1 cellular context compared by ENCODE assay signal in genomic region chr17:49390548-49391324, GRCh38.
TF ChIP-seq lines count a peak whose summit lies in the region.

No MANE protein-coding gene starts in this region.

TF ChIP-seq in HepG2, 621 proteins besides CTCF, POLR2A, EP300 and RAD21 (continues in another document):
- peak; percentile 76; the same call in 1 of the 2 replicates for TF ChIP-seq ZNF333 (CRISPR knock-in tag; IDR thresholded peaks at IDR 0.05; ENCODE audit: borderline replicate concordance)
- no peak for TF ChIP-seq ZNF75D (CRISPR knock-in tag; IDR thresholded peaks at IDR 0.05; ENCODE audit: borderline replicate concordance)
- TF ChIP-seq AGO2 (optimal IDR thresholded peaks at IDR 0.05; ENCODE audit: low read depth, low read length): no peak
- no peak for TF ChIP-seq ZNF777 (CRISPR knock-in tag; IDR thresholded peaks at IDR 0.05)
- TF ChIP-seq ARNT2 (CRISPR knock-in tag; IDR thresholded peaks at IDR 0.05; ENCODE audit: low read depth): no peak
- TF ChIP-seq RARG (CRISPR knock-in tag; IDR thresholded peaks at IDR 0.05; ENCODE audit: low read depth): no peak
- TF ChIP-seq ARID5B (CRISPR knock-in tag; IDR thresholded peaks at IDR 0.05): no peak
- TF ChIP-seq NFYB (CRISPR knock-in tag; IDR thresholded peaks at IDR 0.05): peak; percentile 47; the same call in 1 of the 2 replicates
- TF ChIP-seq TBX2 (CRISPR knock-in tag; IDR thresholded peaks at IDR 0.05; ENCODE audit: borderline replicate concordance): peak; percentile 24; the same call in 1 of the 2 replicates
- TF ChIP-seq FOXM1 (CRISPR knock-in tag; IDR thresholded peaks at IDR 0.05): peak; percentile 77; the same call in 1 of the 2 replicates
- no peak for TF ChIP-seq BRCA1 (CRISPR knock-in tag; IDR thresholded peaks at IDR 0.05)
- TF ChIP-seq DDIT3 (CRISPR knock-in tag; IDR thresholded peaks at IDR 0.05): no peak
- no peak for TF ChIP-seq CBX2 (IDR thresholded peaks at IDR 0.05; ENCODE audit: low read depth, low read length)
- no peak for TF ChIP-seq CBX2 (CRISPR knock-in tag; IDR thresholded peaks at IDR 0.05; ENCODE audit: low read depth)
- no peak for TF ChIP-seq ZNF10 (CRISPR knock-in tag; IDR thresholded peaks at IDR 0.05; ENCODE audit: borderline replicate concordance, low read depth)
- no peak for TF ChIP-seq ZNF713 (CRISPR knock-in tag; IDR thresholded peaks at IDR 0.05)
- TF ChIP-seq TCF12 (IDR thresholded peaks at IDR 0.05): no peak
- TF ChIP-seq TCF12 (CRISPR knock-in tag; IDR thresholded peaks at IDR 0.05): 0 out of 2 replicates have a peak, but pooled peaks have one; percentile 33
- TF ChIP-seq, protein P1, sequence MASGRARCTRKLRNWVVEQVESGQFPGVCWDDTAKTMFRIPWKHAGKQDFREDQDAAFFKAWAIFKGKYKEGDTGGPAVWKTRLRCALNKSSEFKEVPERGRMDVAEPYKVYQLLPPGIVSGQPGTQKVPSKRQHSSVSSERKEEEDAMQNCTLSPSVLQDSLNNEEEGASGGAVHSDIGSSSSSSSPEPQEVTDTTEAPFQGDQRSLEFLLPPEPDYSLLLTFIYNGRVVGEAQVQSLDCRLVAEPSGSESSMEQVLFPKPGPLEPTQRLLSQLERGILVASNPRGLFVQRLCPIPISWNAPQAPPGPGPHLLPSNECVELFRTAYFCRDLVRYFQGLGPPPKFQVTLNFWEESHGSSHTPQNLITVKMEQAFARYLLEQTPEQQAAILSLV (CRISPR knock-in tag; IDR thresholded peaks at IDR 0.05; ENCODE audit: borderline replicate concordance): no peak
- no peak for TF ChIP-seq GTF2F1 (IDR thresholded peaks at IDR 0.05; ENCODE audit: low read length)
- TF ChIP-seq NCOA2 (CRISPR knock-in tag; IDR thresholded peaks at IDR 0.05): 0 out of 2 replicates have a peak, but pooled peaks have one; percentile 23
- peak; percentile 75 for TF ChIP-seq YY1 (IDR thresholded peaks at IDR 0.05; ENCODE audit: insufficient read depth, insufficient replicate concordance, low read depth, low read length)
- TF ChIP-seq SCMH1 (CRISPR knock-in tag; IDR thresholded peaks at IDR 0.05; ENCODE audit: borderline replicate concordance): no peak
- no peak for TF ChIP-seq XBP1 (CRISPR knock-in tag; IDR thresholded peaks at IDR 0.05)
- TF ChIP-seq KDM4B (CRISPR knock-in tag; IDR thresholded peaks at IDR 0.05): no peak
- no peak for TF ChIP-seq ISL2 (CRISPR knock-in tag; IDR thresholded peaks at IDR 0.05)
- TF ChIP-seq TEAD2 (CRISPR knock-in tag; IDR thresholded peaks at IDR 0.05): no peak
- TF ChIP-seq, protein P2, sequence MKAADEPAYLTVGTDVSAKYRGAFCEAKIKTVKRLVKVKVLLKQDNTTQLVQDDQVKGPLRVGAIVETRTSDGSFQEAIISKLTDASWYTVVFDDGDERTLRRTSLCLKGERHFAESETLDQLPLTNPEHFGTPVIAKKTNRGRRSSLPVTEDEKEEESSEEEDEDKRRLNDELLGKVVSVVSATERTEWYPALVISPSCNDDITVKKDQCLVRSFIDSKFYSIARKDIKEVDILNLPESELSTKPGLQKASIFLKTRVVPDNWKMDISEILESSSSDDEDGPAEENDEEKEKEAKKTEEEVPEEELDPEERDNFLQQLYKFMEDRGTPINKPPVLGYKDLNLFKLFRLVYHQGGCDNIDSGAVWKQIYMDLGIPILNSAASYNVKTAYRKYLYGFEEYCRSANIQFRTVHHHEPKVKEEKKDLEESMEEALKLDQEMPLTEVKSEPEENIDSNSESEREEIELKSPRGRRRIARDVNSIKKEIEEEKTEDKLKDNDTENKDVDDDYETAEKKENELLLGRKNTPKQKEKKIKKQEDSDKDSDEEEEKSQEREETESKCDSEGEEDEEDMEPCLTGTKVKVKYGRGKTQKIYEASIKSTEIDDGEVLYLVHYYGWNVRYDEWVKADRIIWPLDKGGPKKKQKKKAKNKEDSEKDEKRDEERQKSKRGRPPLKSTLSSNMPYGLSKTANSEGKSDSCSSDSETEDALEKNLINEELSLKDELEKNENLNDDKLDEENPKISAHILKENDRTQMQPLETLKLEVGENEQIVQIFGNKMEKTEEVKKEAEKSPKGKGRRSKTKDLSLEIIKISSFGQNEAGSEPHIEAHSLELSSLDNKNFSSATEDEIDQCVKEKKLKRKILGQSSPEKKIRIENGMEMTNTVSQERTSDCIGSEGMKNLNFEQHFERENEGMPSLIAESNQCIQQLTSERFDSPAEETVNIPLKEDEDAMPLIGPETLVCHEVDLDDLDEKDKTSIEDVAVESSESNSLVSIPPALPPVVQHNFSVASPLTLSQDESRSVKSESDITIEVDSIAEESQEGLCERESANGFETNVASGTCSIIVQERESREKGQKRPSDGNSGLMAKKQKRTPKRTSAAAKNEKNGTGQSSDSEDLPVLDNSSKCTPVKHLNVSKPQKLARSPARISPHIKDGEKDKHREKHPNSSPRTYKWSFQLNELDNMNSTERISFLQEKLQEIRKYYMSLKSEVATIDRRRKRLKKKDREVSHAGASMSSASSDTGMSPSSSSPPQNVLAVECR (CRISPR knock-in tag; IDR thresholded peaks at IDR 0.05; ENCODE audit: borderline replicate concordance): peak; percentile 22; the same call in 1 of the 2 replicates
- TF ChIP-seq, protein P3, sequence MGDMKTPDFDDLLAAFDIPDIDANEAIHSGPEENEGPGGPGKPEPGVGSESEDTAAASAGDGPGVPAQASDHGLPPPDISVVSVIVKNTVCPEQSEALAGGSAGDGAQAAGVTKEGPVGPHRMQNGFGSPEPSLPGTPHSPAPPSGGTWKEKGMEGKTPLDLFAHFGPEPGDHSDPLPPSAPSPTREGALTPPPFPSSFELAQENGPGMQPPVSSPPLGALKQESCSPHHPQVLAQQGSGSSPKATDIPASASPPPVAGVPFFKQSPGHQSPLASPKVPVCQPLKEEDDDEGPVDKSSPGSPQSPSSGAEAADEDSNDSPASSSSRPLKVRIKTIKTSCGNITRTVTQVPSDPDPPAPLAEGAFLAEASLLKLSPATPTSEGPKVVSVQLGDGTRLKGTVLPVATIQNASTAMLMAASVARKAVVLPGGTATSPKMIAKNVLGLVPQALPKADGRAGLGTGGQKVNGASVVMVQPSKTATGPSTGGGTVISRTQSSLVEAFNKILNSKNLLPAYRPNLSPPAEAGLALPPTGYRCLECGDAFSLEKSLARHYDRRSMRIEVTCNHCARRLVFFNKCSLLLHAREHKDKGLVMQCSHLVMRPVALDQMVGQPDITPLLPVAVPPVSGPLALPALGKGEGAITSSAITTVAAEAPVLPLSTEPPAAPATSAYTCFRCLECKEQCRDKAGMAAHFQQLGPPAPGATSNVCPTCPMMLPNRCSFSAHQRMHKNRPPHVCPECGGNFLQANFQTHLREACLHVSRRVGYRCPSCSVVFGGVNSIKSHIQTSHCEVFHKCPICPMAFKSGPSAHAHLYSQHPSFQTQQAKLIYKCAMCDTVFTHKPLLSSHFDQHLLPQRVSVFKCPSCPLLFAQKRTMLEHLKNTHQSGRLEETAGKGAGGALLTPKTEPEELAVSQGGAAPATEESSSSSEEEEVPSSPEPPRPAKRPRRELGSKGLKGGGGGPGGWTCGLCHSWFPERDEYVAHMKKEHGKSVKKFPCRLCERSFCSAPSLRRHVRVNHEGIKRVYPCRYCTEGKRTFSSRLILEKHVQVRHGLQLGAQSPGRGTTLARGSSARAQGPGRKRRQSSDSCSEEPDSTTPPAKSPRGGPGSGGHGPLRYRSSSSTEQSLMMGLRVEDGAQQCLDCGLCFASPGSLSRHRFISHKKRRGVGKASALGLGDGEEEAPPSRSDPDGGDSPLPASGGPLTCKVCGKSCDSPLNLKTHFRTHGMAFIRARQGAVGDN (CRISPR knock-in tag; IDR thresholded peaks at IDR 0.05): peak; percentile 80
- no peak for TF ChIP-seq ETS1 (CRISPR knock-in tag; IDR thresholded peaks at IDR 0.05)
- TF ChIP-seq FOXA1 (IDR thresholded peaks at IDR 0.05): no peak
- TF ChIP-seq FOXA1 (CRISPR knock-in tag; IDR thresholded peaks at IDR 0.05): no peak; the same call in 1 of the 2 replicates
- peak; percentile 52 for TF ChIP-seq TAF1 (CRISPR knock-in tag; IDR thresholded peaks at IDR 0.05)
- TF ChIP-seq CENPX (CRISPR knock-in tag; IDR thresholded peaks at IDR 0.05): no peak
- TF ChIP-seq SIX4 (CRISPR knock-in tag; IDR thresholded peaks at IDR 0.05): no peak; the same call in 1 of the 2 replicates
- TF ChIP-seq ZNF329 (CRISPR knock-in tag; IDR thresholded peaks at IDR 0.05; ENCODE audit: low read depth): no peak
- TF ChIP-seq ETV6 (CRISPR knock-in tag; conservative IDR thresholded peaks at IDR 0.05): peak; percentile 14; the same call in 1 of the 2 replicates
- peak; percentile 58; the same call in 1 of the 2 replicates for TF ChIP-seq ZNF160 (CRISPR knock-in tag; IDR thresholded peaks at IDR 0.05)
- TF ChIP-seq SP140L (CRISPR knock-in tag; IDR thresholded peaks at IDR 0.05; ENCODE audit: borderline replicate concordance): no peak
- TF ChIP-seq ZNF180 (CRISPR knock-in tag; IDR thresholded peaks at IDR 0.05; ENCODE audit: borderline replicate concordance, low read depth): no peak
- TF ChIP-seq U2AF2 (IDR thresholded peaks at IDR 0.05; ENCODE audit: low read depth, low read length): no peak
- 0 out of 2 replicates have a peak, but pooled peaks have one; percentile 50 for TF ChIP-seq PHF21A (CRISPR knock-in tag; IDR thresholded peaks at IDR 0.05)
- peak; percentile 88 for TF ChIP-seq KAT8 (CRISPR knock-in tag; IDR thresholded peaks at IDR 0.05)
- no peak for TF ChIP-seq ZNF354B (CRISPR knock-in tag; IDR thresholded peaks at IDR 0.05)
- no peak for TF ChIP-seq NFE2 (CRISPR knock-in tag; IDR thresholded peaks at IDR 0.05)
- no peak for TF ChIP-seq MEF2D (CRISPR knock-in tag; IDR thresholded peaks at IDR 0.05)
- TF ChIP-seq ZNF883 (CRISPR knock-in tag; IDR thresholded peaks at IDR 0.05; ENCODE audit: not compliant biosample characterization): no peak
- peak; percentile 48; the same call in 1 of the 2 replicates for TF ChIP-seq POLR2G (IDR thresholded peaks at IDR 0.05; ENCODE audit: low read depth, low read length)
- 0 out of 2 replicates have a peak, but pooled peaks have one; percentile 27 for TF ChIP-seq POLR2AphosphoS5 (IDR thresholded peaks at IDR 0.05; ENCODE audit: low read depth, low read length)
